22 cellular contexts compared by ENCODE assay signal in the genomic region with DNA sequence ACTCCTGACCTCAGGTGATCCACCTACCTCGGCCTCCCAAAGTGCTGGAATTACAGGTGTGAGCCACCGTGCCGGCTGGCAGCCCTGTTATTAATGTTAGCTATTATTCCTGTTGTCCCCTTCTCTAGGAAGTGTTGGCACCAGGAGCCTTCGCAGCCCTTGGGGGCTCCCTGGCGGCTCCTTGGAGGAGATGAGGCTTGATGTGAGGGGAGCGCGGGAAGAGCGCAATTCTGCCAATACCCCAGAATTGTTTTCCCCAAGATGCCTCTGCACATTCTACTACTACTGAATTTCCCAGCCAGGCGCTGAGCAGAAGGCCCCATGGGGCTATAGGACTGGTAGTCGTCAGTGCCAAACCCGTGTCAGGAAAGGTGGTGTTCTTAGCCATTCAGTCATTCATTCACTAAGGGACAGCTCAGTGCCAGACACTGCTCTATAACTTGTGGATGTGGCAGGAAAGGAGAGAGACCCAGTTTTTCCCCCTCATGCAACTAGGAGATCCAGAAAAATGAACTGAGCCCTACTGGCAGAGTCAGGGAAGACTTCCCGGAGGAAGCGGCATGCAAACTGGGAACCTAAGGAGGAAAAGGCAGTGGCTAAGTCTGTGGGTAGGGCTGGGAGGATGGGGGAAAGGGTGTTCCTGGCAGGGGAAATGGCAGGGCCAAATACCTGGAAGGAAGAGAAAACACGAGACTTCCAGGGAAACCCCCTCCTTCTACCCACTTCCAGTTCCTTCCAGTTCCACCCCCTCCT. TPM values are rescaled to one million over a fixed set of nuclear protein-coding genes. Genes with fewer than 3 reads are reported as not detected.
DNase-seq lines count a peak whose midpoint lies in the region; ATAC-seq, FAIRE-seq and TF ChIP-seq lines count a peak whose summit lies in the region.
"Had no signal": no experiment of that assay in that cellular context is flagged by ENCODE, and none has a peak within 500 bp of the region (broad histone marks: within the 10 kb centered on the region; RNA-seq: fewer than 3 reads in every experiment).

No MANE protein-coding gene starts in this region.

- in situ Hi-C loops in K562 (cut with MboI), result no loop called here

- intact Hi-C loops in K562 (cut with micrococcal nuclease) (no loop called here), prostate gland (cut with DNase I) (no loop called here)

- H3K36me3 ChIP-seq in BLaER1 treated with 17β-estradiol and CSF1 and Interleukin-3, amounts not matched to agents 10 nM and 100 nM, result peaks cover 0 to 5% (median 0%) of the 10 kb centered on the region in 11 experiments; a peak in 3 of 22 replicates
- H3K36me3 ChIP-seq in K562 (ENCODE audit: control insufficient read depth, insufficient read depth, low read length) (no peaks in the 10 kb centered on the region), hepatocyte (replicated peaks; ENCODE audit: insufficient read depth, low read depth) (no peaks in the 10 kb centered on the region), prostate gland (no peaks in the 10 kb centered on the region)

- no peaks in the 10 kb centered on the region for H3K9me3 ChIP-seq in BLaER1 treated with 17β-estradiol and CSF1 and Interleukin-3, amounts not matched to agents 10 nM and 100 nM (replicated peaks in 1 of 11)
- H3K9me3 ChIP-seq in K562 (replicated peaks; ENCODE audit: control insufficient read depth, insufficient read depth, low read depth, low read length) (no peaks in the 10 kb centered on the region), hepatocyte (ENCODE audit: low read depth) (no peaks in the 10 kb centered on the region), prostate gland (no peaks in the 10 kb centered on the region)
- H3K9me3 ChIP-seq: heart left ventricle had no signal

- H3K9ac ChIP-seq in BLaER1 treated with 17β-estradiol and CSF1 and Interleukin-3, amounts not matched to agents 10 nM and 100 nM, result peak overlapping the region in 8 of 11 experiments; percentile 37 to 91 (median 86); a peak in 11 of 22 replicates
- H3K9ac ChIP-seq in K562 (ENCODE audit: insufficient read depth in 1 of 2, low read depth in 2 of 2, low read length in 2 of 2), result no peak overlapping the region

- H3K27ac ChIP-seq in BLaER1 treated with 17β-estradiol and CSF1 and Interleukin-3, amounts not matched to agents 10 nM and 100 nM, result peak overlapping the region in 7 of 11 experiments; percentile 1 to 89 (median 81); a peak in 12 of 22 replicates
- H3K27ac ChIP-seq in K562 (ENCODE audit: extremely low read depth, low read depth, low read length) (no peak overlapping the region), hepatocyte (peak overlapping the region; percentile 93), prostate gland (peak overlapping the region; percentile 67 to 74)

- 30% methylated on average over 12 of the region's 14 CpGs for WGBS in K562 (ENCODE audit: insufficient coverage, low coverage, missing lambda C conversion rate)
- WGBS in hepatocyte (ENCODE audit: low lambda C conversion rate, missing lambda C conversion rate), result 87% methylated on average over 14 of the region's 14 CpGs
- WGBS in prostate gland, result 83% methylated on average over 14 of the region's 14 CpGs

- peaks cover 61 to 88% (median 79%) of the 10 kb centered on the region in 10 experiments for H3K4me1 ChIP-seq in BLaER1 treated with 17β-estradiol and CSF1 and Interleukin-3, amounts not matched to agents 10 nM and 100 nM
- H3K4me1 ChIP-seq in K562 (replicated peaks in 1 of 2; ENCODE audit: control insufficient read depth in 2 of 2, insufficient read depth in 2 of 2, low read length in 2 of 2) (peaks cover 0 to 12% of the 10 kb centered on the region in 2 experiments; a peak in 2 of 5 replicates), hepatocyte (ENCODE audit: insufficient read depth) (peaks cover 59% of the 10 kb centered on the region), prostate gland (replicated peaks) (no peaks in the 10 kb centered on the region)

- H2AFZ ChIP-seq in K562 (ENCODE audit: low read depth, low read length), result no peak overlapping the region
- no peak overlapping the region for H2AFZ ChIP-seq in hepatocyte

- DNase-seq in K562 (ENCODE audit: extremely low read depth in 1 of 4, low spot score in 3 of 4), result no peak
- no peak for DNase-seq in hepatocyte (ENCODE audit: low spot score)
- no peak for DNase-seq in prostate gland (ENCODE audit: low spot score)
- DNase-seq in activated T-cell treated with anti-CD3 and anti-CD28 coated beads, Interleukin-2, amount 50 U/mL, for 24 hours, result no peak
- DNase-seq in DMS153 treated with DMSO at 0.1 percent for 48 hours (lab: John Stamatoyannopoulos, UW; ENCODE audit: unreplicated experiment), result no peak
- DNase-seq: activated CD4-positive, alpha-beta T cell treated with anti-CD3 and anti-CD28 coated beads for 1 hour; activated gamma-delta T cell; Calu3; kidney glomerular epithelial cell; NCI-H1694 treated with DMSO at 0.1 percent for 48 hours; NCI-H446 treated with DMSO at 0.1 percent for 48 hours; Right ventricle myocardium superior; stimulated activated CD4-positive, alpha-beta T cell treated with anti-CD3 and anti-CD28 coated beads, Interleukin-12 subunit alpha, Interleukin-12 subunit beta, amount 100 ng/mL, for 4 hours; stimulated activated naive CD8-positive, alpha-beta T cell treated with anti-CD3 and anti-CD28 coated beads, Interleukin-15, Interleukin-2, amounts not matched to agents 100 U/mL and 50 U/mL, for 24 hours had no signal

- H3K9me1 ChIP-seq in K562 (ENCODE audit: control insufficient read depth, insufficient read depth, low read length), result no peaks in the 10 kb centered on the region

- TF ChIP-seq CTCF in K562 (IDR thresholded peaks at IDR 0.05 in 2 of 3, conservative IDR thresholded peaks at IDR 0.05 in 1 of 3; ENCODE audit: insufficient read depth in 2 of 3, low read depth in 1 of 3, low read length in 3 of 3) (no peak), hepatocyte (IDR thresholded peaks at IDR 0.05; ENCODE audit: poor library complexity) (no peak), prostate gland (IDR thresholded peaks at IDR 0.05) (peak in 1 of 4 experiments; percentile 6)

- no TSS peak for BruUV-seq in K562 (replicated peaks; lab: Mats Ljungman, UMichigan)

- H3K27me3 ChIP-seq in BLaER1 treated with 17β-estradiol and CSF1 and Interleukin-3, amounts not matched to agents 10 nM and 100 nM, result peaks cover 0 to 25% (median 0%) of the 10 kb centered on the region in 11 experiments; a peak in 5 of 22 replicates
- H3K27me3 ChIP-seq in K562 (ENCODE audit: control insufficient read depth in 2 of 2, insufficient read depth in 2 of 2, low read length in 2 of 2) (peaks cover 3 to 46% of the 10 kb centered on the region in 2 experiments; a peak in 3 of 5 replicates), hepatocyte (no peaks in the 10 kb centered on the region), prostate gland (replicated peaks; ENCODE audit: insufficient read depth) (peaks cover 2% of the 10 kb centered on the region)

- H3K27ac Mint-ChIP-seq in activated T-cell treated with anti-CD3 and anti-CD28 coated beads, Interleukin-2, amount 50 U/mL, for 24 hours, result no peak overlapping the region

- H3K27me3 Mint-ChIP-seq in activated T-cell treated with anti-CD3 and anti-CD28 coated beads, Interleukin-2, amount 50 U/mL, for 24 hours, result peaks cover 58% of the 10 kb centered on the region

- TF ChIP-seq EP300 in K562 (IDR thresholded peaks at IDR 0.05; ENCODE audit: low read length), result no peak

- peak overlapping the region in 5 of 10 experiments; percentile 72 to 84 (median 80); a peak in 6 of 20 replicates for H3K4me3 ChIP-seq in BLaER1 treated with 17β-estradiol and CSF1 and Interleukin-3, amounts not matched to agents 10 nM and 100 nM
- H3K4me3 ChIP-seq in K562 (no peak overlapping the region), hepatocyte (no peak overlapping the region), prostate gland (no peak overlapping the region)

- peak overlapping the region; percentile 92 to 99 (median 98) for H3K4me2 ChIP-seq in BLaER1 treated with 17β-estradiol and CSF1 and Interleukin-3, amounts not matched to agents 10 nM and 100 nM
- H3K4me2 ChIP-seq in K562 (ENCODE audit: insufficient read depth, low read length) (no peak overlapping the region), hepatocyte (peak overlapping the region; percentile 98)

- H3K9me3 Mint-ChIP-seq in activated T-cell treated with anti-CD3 and anti-CD28 coated beads, Interleukin-2, amount 50 U/mL, for 24 hours, result no peaks in the 10 kb centered on the region

- TF ChIP-seq POLR2A in K562 (conservative IDR thresholded peaks at IDR 0.05), result no peak
- no peak for TF ChIP-seq POLR2A in prostate gland (IDR thresholded peaks at IDR 0.05)
- TF ChIP-seq POLR2A in GM18505 (IDR thresholded peaks at IDR 0.05; ENCODE audit: borderline replicate concordance, extremely low read depth, insufficient read depth, insufficient read length), result no peak

- no peak overlapping the region for H3K4me3 Mint-ChIP-seq in activated T-cell treated with anti-CD3 and anti-CD28 coated beads, Interleukin-2, amount 50 U/mL, for 24 hours

- no peak for TF ChIP-seq RAD21 in K562 (CRISPR knock-in tag; conservative IDR thresholded peaks at IDR 0.05 in 1 of 2, IDR thresholded peaks at IDR 0.05 in 1 of 2)

- no peaks in the 10 kb centered on the region for H3K36me3 Mint-ChIP-seq in activated T-cell treated with anti-CD3 and anti-CD28 coated beads, Interleukin-2, amount 50 U/mL, for 24 hours (ENCODE audit: low read depth)

- ATAC-seq in K562 (no peak), GM18505 (IDR thresholded peaks at IDR 0.05; ENCODE audit: unreplicated experiment) (no peak), GM21390 (IDR thresholded peaks at IDR 0.05; ENCODE audit: unreplicated experiment) (no peak)
- ATAC-seq: heart left ventricle; stimulated activated naive CD8-positive, alpha-beta T cell treated with anti-CD3 and anti-CD28 coated beads, Interleukin-15, Interleukin-2, amounts not matched to agents 100 U/mL and 50 U/mL, for 24 hours had no signal

- POLR2A ChIA-PET in K562 (lab: Yijun Ruan, JAX), result interaction anchor here (0.7 kb wide), 1 partner anchor 10 kb away, joined by 5 read pairs; no protein-coding TSS in a partner anchor

- H3K79me2 ChIP-seq in K562 (ENCODE audit: control insufficient read depth, insufficient read depth, low read length) (no peaks in the 10 kb centered on the region), hepatocyte (peaks cover 83% of the 10 kb centered on the region)

- no peaks in the 10 kb centered on the region for H3K9me2 ChIP-seq in hepatocyte (replicated peaks; ENCODE audit: insufficient read depth)

- H4K20me1 ChIP-seq in BLaER1 treated with 17β-estradiol and CSF1 and Interleukin-3, amounts not matched to agents 10 nM and 100 nM, result peaks cover 0 to 18% (median 8%) of the 10 kb centered on the region in 11 experiments; a peak in 10 of 22 replicates
- H4K20me1 ChIP-seq in K562 (replicated peaks; ENCODE audit: control insufficient read depth, insufficient read depth, low read length) (no peaks in the 10 kb centered on the region), hepatocyte (ENCODE audit: insufficient read depth, poor library complexity, severe bottlenecking) (peaks cover 9% of the 10 kb centered on the region)

- FAIRE-seq in K562 (lab: Jason Lieb, UNC), result no peak
- FAIRE-seq: G401.6, GM12891, HTR-8/SVneo had no signal

- CTCF ChIA-PET in K562 (lab: Yijun Ruan, JAX; ENCODE audit: low intra/inter-chr PET ratio), result no interaction called here

- peaks cover 6% of the 10 kb centered on the region for H3K4me1 Mint-ChIP-seq in activated T-cell treated with anti-CD3 and anti-CD28 coated beads, Interleukin-2, amount 50 U/mL, for 24 hours (ENCODE audit: low read depth)

RNA-seq across cellular contexts. Expression of a gene that starts 3.5 kb away (rescaled TPM):
- not detected in 2 replicates for total RNA-seq in K562 (2011; cell fraction: chromatin; rRNA removed; ENCODE audit: low replicate concordance)
- not detected in 2 replicates for total RNA-seq in K562 (2011; cell fraction: nucleolus; rRNA removed)
- total RNA-seq in K562 (2011; cell fraction: nucleoplasm; rRNA removed), result not detected in 2 replicates
- total RNA-seq in K562 (2014; rRNA removed), result not detected in 2 replicates
- not detected in 2 replicates for total RNA-seq in K562 (2014; rRNA removed; fragmentation: Illumina TruSeq; extraction: Trizol)
- not detected in 2 replicates for total RNA-seq in K562 (2015; rRNA removed; fragmentation: Illumina TruSeq; extraction: Trizol)
- total RNA-seq in K562 (2021), result 0.56 and 0.66 TPM in 2 replicates
- polyA plus RNA-seq in K562 (2011; rRNA removed), result not detected in 2 replicates
- polyA plus RNA-seq in K562 (2011; cell fraction: cytosol; rRNA removed), result 0.10 TPM in 1 of 2 replicates, not detected in the other
- polyA plus RNA-seq in K562 (2011; cell fraction: nucleus; rRNA removed), result 0.33 TPM in 1 of 2 replicates, not detected in the other
- not detected in 2 replicates for polyA plus RNA-seq in K562 (2012)
- polyA plus RNA-seq in K562 (2014; fragmentation: Illumina TruSeq; extraction: Trizol), result not detected in 2 replicates
- polyA plus RNA-seq in K562 (2014; fragmentation: Nextera tagmentation; extraction: Ambion mirVana), result not detected
- polyA plus RNA-seq in K562 (2014; rRNA removed), result not detected in 2 replicates
- not detected in 2 replicates for polyA minus RNA-seq in K562 (2011; rRNA and poly(A)+ RNA removed)
- polyA minus RNA-seq in K562 (2011; cell fraction: cytosol; rRNA and poly(A)+ RNA removed), result 2.7 TPM in 1 of 2 replicates, not detected in the other
- 0.13 TPM in 1 of 2 replicates, not detected in the other for polyA minus RNA-seq in K562 (2011; cell fraction: nucleus; rRNA and poly(A)+ RNA removed)
- total RNA-seq in hepatocyte, result 185 and 201 TPM in 2 replicates
- polyA plus RNA-seq in hepatocyte, result 669 and 709 TPM in 2 replicates
- total RNA-seq in prostate gland, result 100 to 1,000 TPM; 125 to 144 TPM
- total RNA-seq: T-helper 2 cell treated with Interferon-gamma antibody and Interleukin-4, amounts not matched to agents 100 ng/mL and 5 ng/mL, for 36 hours had no signal

Comparison
In these comparisons a context has a peak if more than half of its experiments do, and no peak if none do; other contexts are left out.
1. H3K9ac ChIP-seq: peak in BLaER1 treated with 17β-estradiol and CSF1 and Interleukin-3, amounts not matched to agents 10 nM and 100 nM (8 of 11); none in K562 (0 of 2).
2. RNA of a gene that starts 3.5 kb away (total RNA-seq): 185 to 201 TPM in hepatocyte and 125 to 144 TPM in prostate gland; 0.56 to 0.66 TPM in K562; every median in the first group is over 10 times any median in the second.